ENCODE assay signal across 9 cellular contexts in genomic region chr12:48936379-48936979, GRCh38. TPM values are rescaled to one million over a fixed set of nuclear protein-coding genes. Genes with fewer than 3 reads are reported as not detected.
DNase-seq lines count a peak whose midpoint lies in the region; ATAC-seq, FAIRE-seq and TF ChIP-seq lines count a peak whose summit lies in the region.
"Had no signal": no experiment of that assay in that cellular context is flagged by ENCODE, and none has a peak within 500 bp of the region (broad histone marks: within the 10 kb centered on the region; RNA-seq: fewer than 3 reads in every experiment).

No MANE protein-coding gene starts in this region.

- H3K27me3 ChIP-seq in foreskin keratinocyte (no peaks in the 10 kb centered on the region), tibial artery (no peaks in the 10 kb centered on the region)

- H3K9me3 ChIP-seq in tibial artery: no peaks in the 10 kb centered on the region

- H3K4me3 ChIP-seq in tibial artery: no peak overlapping the region

- no peak overlapping the region for H3K4me3 Mint-ChIP-seq in osteocyte (ENCODE audit: unreplicated experiment)

- DNase-seq in D721Med (ENCODE audit: insufficient read length, low spot score) (peak; percentile 80), HUDEP-2 (lab: John Stamatoyannopoulos, UW; ENCODE audit: unreplicated experiment in 76 of 76) (peak in 60 of 76 experiments; percentile 7 to 72 (median 46)), SHP77 (lab: John Stamatoyannopoulos, UW) (peak; percentile 30 to 49), foreskin keratinocyte (peak in 1 of 2 donors; percentile 12), osteocyte (ENCODE audit: extremely low spot score, unreplicated experiment) (peak; percentile 92), tibial artery (peak; percentile 75 to 76)
- peak; percentile 69 for DNase-seq in activated T-helper 9 cell treated with anti-CD3 and anti-CD28 coated beads, Interleukin-2, amount 50 U/mL, for 16 hours (ENCODE audit: low read depth)

- H3K36me3 ChIP-seq in tibial artery: peaks cover 47 to 80% (median 63%) of the 10 kb centered on the region in 3 donors

- no peaks in the 10 kb centered on the region for H3K27me3 Mint-ChIP-seq in osteocyte (ENCODE audit: unreplicated experiment)

- H3K4me1 ChIP-seq in foreskin keratinocyte (no peaks in the 10 kb centered on the region), tibial artery (no peaks in the 10 kb centered on the region)

- no peak overlapping the region for H3K27ac Mint-ChIP-seq in osteocyte (ENCODE audit: unreplicated experiment)

- H3K4me1 Mint-ChIP-seq in osteocyte (ENCODE audit: unreplicated experiment): peaks cover 3% of the 10 kb centered on the region

- ATAC-seq in foreskin keratinocyte (peak; percentile 57), HG03108 (IDR thresholded peaks at IDR 0.05; ENCODE audit: unreplicated experiment) (no peak)

- H3K9me3 Mint-ChIP-seq in osteocyte (ENCODE audit: unreplicated experiment): no peaks in the 10 kb centered on the region

- no peak for FAIRE-seq in D721Med (lab: Jason Lieb, UNC)

- intact Hi-C loops in tibial artery (cut with DNase I; ENCODE audit: low total_unique reads): loop anchor here (5.0 kb wide), 1 partner anchor 84 kb away; the partner anchor contains the start of gene DDX23

- peaks cover 31% of the 10 kb centered on the region for H3K36me3 Mint-ChIP-seq in osteocyte (ENCODE audit: unreplicated experiment)

- TF ChIP-seq CTCF in D721Med (IDR thresholded peaks at IDR 0.05; ENCODE audit: insufficient read depth, missing control alignments) (peak; percentile 81), foreskin keratinocyte (conservative IDR thresholded peaks at IDR 0.05) (peak; percentile 81), osteocyte (IDR thresholded peaks at IDR 0.05) (peak; percentile 92), tibial artery (IDR thresholded peaks at IDR 0.05) (peak; percentile 78 to 82)

- H3K27ac ChIP-seq in foreskin keratinocyte: no peak overlapping the region
- H3K27ac ChIP-seq in tibial artery: no peak overlapping the region

RNA-seq across cellular contexts. Expression of gene FKBP11, which starts 11.2 kb away (rescaled TPM):
- total RNA-seq in foreskin keratinocyte (29.4 and 31.8 TPM in 2 replicates), osteocyte (16.2 and 16.4 TPM in 2 replicates)
- 43.1 and 43.4 TPM in 2 replicates for polyA plus RNA-seq in foreskin keratinocyte

RNA-seq across cellular contexts. Expression of gene ARF3, which starts 20.8 kb away (rescaled TPM):
- total RNA-seq in foreskin keratinocyte (102 and 109 TPM in 2 replicates), osteocyte (138 and 144 TPM in 2 replicates)
- polyA plus RNA-seq in foreskin keratinocyte: 141 and 151 TPM in 2 replicates

RNA-seq across cellular contexts. Expression of gene WNT10B, which starts 35.1 kb away (rescaled TPM):
- total RNA-seq in foreskin keratinocyte: 0.46 and 1.1 TPM in 2 replicates
- polyA plus RNA-seq in foreskin keratinocyte: 0.50 and 1.0 TPM in 2 replicates
- total RNA-seq in osteocyte: not detected in 2 replicates

RNA-seq across cellular contexts. Expression of gene WNT1, which starts 41.6 kb away (rescaled TPM):
- total RNA-seq in foreskin keratinocyte: not detected in 2 replicates
- polyA plus RNA-seq in foreskin keratinocyte: not detected in 2 replicates
- not detected in 2 replicates for total RNA-seq in osteocyte
- total RNA-seq: activated CD8-positive, alpha-beta memory T cell treated with anti-CD3 and anti-CD28 coated beads for 36 hours had no signal
